Comparison of ENCODE assay signal across 1 cellular context in genomic region chr19:2922987-2923386, GRCh38.
TF ChIP-seq lines count a peak whose summit lies in the region.

No MANE protein-coding gene starts in this region.

TF ChIP-seq in K562, 482 proteins besides CTCF, POLR2A, EP300 and RAD21:
- TF ChIP-seq ZBTB49 (CRISPR knock-in tag; IDR thresholded peaks at IDR 0.05; ENCODE audit: borderline replicate concordance) (no peak), E4F1 (CRISPR knock-in tag; IDR thresholded peaks at IDR 0.05; ENCODE audit: borderline replicate concordance) (no peak), LARP7 (IDR thresholded peaks at IDR 0.05) (no peak), HMBOX1 (IDR thresholded peaks at IDR 0.05) (peak; percentile 13; the same call in 1 of the 2 replicates), MTF1 (CRISPR knock-in tag; IDR thresholded peaks at IDR 0.05; ENCODE audit: borderline replicate concordance) (no peak), CEBPG (CRISPR knock-in tag; IDR thresholded peaks at IDR 0.05) (peak; percentile 66), CEBPG (tag; conservative IDR thresholded peaks at IDR 0.05 in 1 of 2, IDR thresholded peaks at IDR 0.05 in 1 of 2) (peak; percentile 51 to 63; a peak in 3 of 4 replicates), CTCFL (IDR thresholded peaks at IDR 0.05; ENCODE audit: borderline replicate concordance, insufficient read depth, low read depth, low read length, poor library complexity, severe bottlenecking) (peak; percentile 30), TAF15 (IDR thresholded peaks at IDR 0.05; ENCODE audit: low read depth, low read length) (no peak), E2F6 (IDR thresholded peaks at IDR 0.05; ENCODE audit: borderline replicate concordance in 1 of 2, extremely low read depth in 1 of 2, insufficient read depth in 1 of 2, insufficient read length in 1 of 2, low read depth in 1 of 2, low read length in 1 of 2, poor library complexity in 1 of 2, severe bottlenecking in 1 of 2) (peak in 1 of 2 experiments; percentile 37), HIVEP1 (CRISPR knock-in tag; IDR thresholded peaks at IDR 0.05) (no peak), RFX1 (IDR thresholded peaks at IDR 0.05) (peak; percentile 65; the same call in 1 of the 2 replicates), TRIM24 (IDR thresholded peaks at IDR 0.05) (0 out of 4 replicates have a peak, but pooled peaks of 1 of the 2 experiments have one; percentile 34), MEIS2 (IDR thresholded peaks at IDR 0.05; ENCODE audit: partially characterized antibody) (peak; percentile 7), CCNT2 (IDR thresholded peaks at IDR 0.05; ENCODE audit: borderline replicate concordance, extremely low read depth, insufficient read length, low read depth, low read length) (no peak), PCBP1 (IDR thresholded peaks at IDR 0.05; ENCODE audit: low read depth, low read length, poor library complexity, severe bottlenecking) (no peak), CEBPB (tag; IDR thresholded peaks at IDR 0.05) (peak; percentile 87), ZNF174 (CRISPR knock-in tag; IDR thresholded peaks at IDR 0.05) (no peak), MAX (CRISPR knock-in tag; IDR thresholded peaks at IDR 0.05) (no peak), ZBTB5 (IDR thresholded peaks at IDR 0.05) (no peak)
